ENCODE assay signal across 1 cellular context in genomic region chr16:7013990-7014389, GRCh38.
A peak's percentile ranks its signal among the peaks of the same experiment; 100 is the strongest.
TF ChIP-seq lines count a peak whose summit lies in the region.

No MANE protein-coding gene starts in this region.

TF ChIP-seq in GM23338, 12 proteins besides CTCF, POLR2A, EP300 and RAD21 (continued from another document):
- TF ChIP-seq ZNF462 (CRISPR knock-in tag; IDR thresholded peaks at IDR 0.05) (no peak), REST (IDR thresholded peaks at IDR 0.05; ENCODE audit: unreplicated experiment) (peak; percentile 52), STAT1 (IDR thresholded peaks at IDR 0.05; ENCODE audit: unreplicated experiment) (no peak), JUNB (IDR thresholded peaks at IDR 0.05; ENCODE audit: unreplicated experiment) (no peak), EZH2 (IDR thresholded peaks at IDR 0.05; ENCODE audit: low read depth, unreplicated experiment) (no peak), CREB1 (CRISPR knock-in tag; IDR thresholded peaks at IDR 0.05; ENCODE audit: low read depth) (no peak), ETS1 (IDR thresholded peaks at IDR 0.05) (no peak)
